ENCODE assay signal across 19 cellular contexts in genomic region chr4:98861100-98861499, GRCh38.
DNase-seq lines count a peak whose midpoint lies in the region; ATAC-seq and TF ChIP-seq lines count a peak whose summit lies in the region.
"Had no signal": no experiment of that assay in that cellular context is flagged by ENCODE, and none has a peak within 500 bp of the region (broad histone marks: within the 10 kb centered on the region; RNA-seq: fewer than 3 reads in every experiment).

No MANE protein-coding gene starts in this region.

- no peaks in the 10 kb centered on the region for H3K36me3 Mint-ChIP-seq in MCF 10A (ENCODE audit: insufficient read depth, unreplicated experiment)

- ATAC-seq in left colon = peak; percentile 66
- ATAC-seq in GM18909 (IDR thresholded peaks at IDR 0.05; ENCODE audit: poor library complexity, unreplicated experiment) = no peak
- ATAC-seq: A549 had no signal

- POLR2A ChIA-PET in MCF 10A (lab: Yijun Ruan, JAX) = no interaction called here

- BruUV-seq in MCF 10A (replicated peaks; lab: Mats Ljungman, UMichigan) = no TSS peak

- no peak for TF ChIP-seq CTCF in 22Rv1 (IDR thresholded peaks at IDR 0.05)
- no peak for TF ChIP-seq CTCF in MCF 10A (IDR thresholded peaks at IDR 0.05; ENCODE audit: unreplicated experiment)

- DNase-seq in HuH-7 (ENCODE audit: low spot score) = peak; percentile 4
- DNase-seq in amniotic epithelial cell (ENCODE audit: low read depth) = peak; percentile 15
- no peak for DNase-seq in left colon
- DNase-seq in NCI-H1417 treated with DMSO at 0.1 percent for 48 hours (lab: John Stamatoyannopoulos, UW) = no peak
- no peak for DNase-seq in MCF 10A (ENCODE audit: unreplicated experiment)
- DNase-seq: AML-193; CD4-positive, alpha-beta T cell; Kasumi-1; MG63; NCI-H1694; NCI-H2029 treated with DMSO at 0.1 percent for 48 hours; NCI-H2227 treated with DMSO at 0.1 percent for 48 hours; NCI-H526 treated with DMSO at 0.1 percent for 48 hours; RPMI8226; SHP77 had no signal

- CTCF ChIA-PET in MCF 10A (lab: Yijun Ruan, JAX) = interaction anchor here (1.0 to 1.1 kb wide), 2 partner anchors 195 to 393 kb away, joined by 4 to 5 read pairs; no protein-coding TSS in a partner anchor

- H3K4me3 Mint-ChIP-seq in MCF 10A (ENCODE audit: unreplicated experiment) = no peak overlapping the region
- H3K4me3 Mint-ChIP-seq: CD4-positive, alpha-beta T cell had no signal

- H3K27ac ChIP-seq in 22Rv1 = peak overlapping the region; percentile 53
- H3K27ac ChIP-seq: A549; BLaER1 treated with 17β-estradiol and CSF1 and Interleukin-3, amounts not matched to agents 10 nM and 100 nM had no signal

- H3K4me1 Mint-ChIP-seq in MCF 10A (ENCODE audit: insufficient read depth, unreplicated experiment) = peaks cover 8% of the 10 kb centered on the region

- no peaks in the 10 kb centered on the region for H3K9me3 Mint-ChIP-seq in MCF 10A (ENCODE audit: unreplicated experiment)
- H3K9me3 Mint-ChIP-seq: CD4-positive, alpha-beta T cell had no signal

- intact Hi-C loops in left colon (cut with DNase I, micrococcal nuclease) (no loop called here), MCF 10A (cut with micrococcal nuclease) (loop anchor here (10.0 kb wide), 1 partner anchor 396 kb away; no protein-coding TSS in a partner anchor)

- no peaks in the 10 kb centered on the region for H3K27me3 Mint-ChIP-seq in MCF 10A (ENCODE audit: insufficient read depth, unreplicated experiment)
- H3K27me3 Mint-ChIP-seq: CD4-positive, alpha-beta T cell had no signal

- H3K27ac Mint-ChIP-seq in MCF 10A (ENCODE audit: low read depth, unreplicated experiment) = no peak overlapping the region
- H3K27ac Mint-ChIP-seq: CD4-positive, alpha-beta T cell had no signal

Comparison
In these comparisons a context has a peak if more than half of its experiments do, and no peak if none do; other contexts are left out.
1. DNase-seq: peak in HuH-7 (single experiment) and amniotic epithelial cell (single experiment); none in left colon (0 of 2), NCI-H1417 treated with DMSO at 0.1 percent for 48 hours (single experiment) and MCF 10A (single experiment).